In the genomic region with DNA sequence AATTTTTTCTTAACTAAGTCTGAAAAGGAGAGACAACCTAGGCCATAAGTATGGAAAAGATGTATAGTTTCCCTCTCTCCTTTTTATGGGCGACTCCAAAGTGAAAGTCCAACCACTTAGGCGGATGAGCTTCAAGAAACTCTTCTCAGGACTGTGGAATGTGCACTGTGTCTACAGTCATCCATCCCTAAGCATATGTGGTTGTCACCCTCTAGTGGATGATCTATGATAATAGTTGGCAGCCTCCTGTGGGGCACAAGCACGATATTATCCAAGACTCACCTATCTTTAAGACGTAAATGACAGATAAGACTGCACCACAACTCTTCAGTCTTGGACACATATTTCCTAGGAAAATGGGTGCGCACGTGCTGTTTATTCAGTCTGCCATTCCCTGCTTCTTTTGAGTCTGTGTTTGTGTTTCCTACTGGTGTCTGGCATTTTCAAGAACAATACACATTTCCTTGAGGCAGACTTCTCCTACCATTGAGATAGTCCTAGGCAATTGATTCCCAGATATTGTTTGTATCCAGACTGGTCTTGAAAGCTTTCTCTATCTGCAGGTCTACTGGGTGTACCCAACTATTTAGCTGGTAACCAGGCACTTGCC, we compare ENCODE assay signal across 8 cellular contexts.
DNase-seq lines count a peak whose midpoint lies in the region; ATAC-seq and TF ChIP-seq lines count a peak whose summit lies in the region.

No MANE protein-coding gene starts in this region.

- WGBS in heart right ventricle, 2 donors: 3 to 9% methylated on average over 6 of the region's 6 CpGs

- POLR2A ChIA-PET in activated CD8-positive, alpha-beta T cell treated with anti-CD3 and anti-CD28 coated beads for 36 hours (lab: Charles Lee): no interaction called here

- H3K4me1 Mint-ChIP-seq in activated T-cell treated with anti-CD3 and anti-CD28 coated beads, Interleukin-2, amount 50 U/mL, for 72 hours (ENCODE audit: low read depth): no peaks in the 10 kb centered on the region
- H3K4me1 Mint-ChIP-seq in activated CD8-positive, alpha-beta T cell treated with anti-CD3 and anti-CD28 coated beads for 36 hours (ENCODE audit: low read depth): peaks cover 11% of the 10 kb centered on the region

- no peaks in the 10 kb centered on the region for H3K36me3 ChIP-seq in heart right ventricle

- peaks cover 0 to 38% (median 27%) of the 10 kb centered on the region in 9 donors for H3K4me1 ChIP-seq in heart right ventricle

- DNase-seq in activated T-cell treated with anti-CD3 and anti-CD28 coated beads, Interleukin-2, amount 50 U/mL, for 72 hours: peak in 1 of 2 donors; percentile 11
- no peak for DNase-seq in activated T-cell treated with anti-CD3 and anti-CD28 coated beads, Interleukin-2, amount 50 U/mL, for 1 hour
- DNase-seq in NCI-H187 treated with DMSO at 0.1 percent for 48 hours (lab: John Stamatoyannopoulos, UW) (peak; percentile 18), heart right ventricle (peak in 1 of 2 donors; percentile 68), retina (peak; percentile 39)
- peak; percentile 21 for DNase-seq in activated CD8-positive, alpha-beta T cell treated with anti-CD3 and anti-CD28 coated beads for 36 hours

- peak overlapping the region; percentile 87 to 99 (median 96) for H3K27ac ChIP-seq in heart right ventricle

- ATAC-seq in activated T-cell treated with anti-CD3 and anti-CD28 coated beads, Interleukin-2, amount 50 U/mL, for 72 hours (replicated peaks in 1 of 2): peak; percentile 68 to 73
- ATAC-seq in HG02642 (IDR thresholded peaks at IDR 0.05; ENCODE audit: poor library complexity, unreplicated experiment) (peak; percentile 77), heart right ventricle (peak; percentile 63 to 77 (median 72)), HG02840 (IDR thresholded peaks at IDR 0.05; ENCODE audit: low FRiP score, unreplicated experiment) (no peak)
- peak; percentile 80 for ATAC-seq in activated CD8-positive, alpha-beta T cell treated with anti-CD3 and anti-CD28 coated beads for 36 hours

- H3K4me3 ChIP-seq in heart right ventricle: peak overlapping the region in 9 of 10 donors; percentile 19 to 74 (median 57)

- peaks cover 14% of the 10 kb centered on the region for H3K27me3 Mint-ChIP-seq in activated T-cell treated with anti-CD3 and anti-CD28 coated beads, Interleukin-2, amount 50 U/mL, for 72 hours (ENCODE audit: low read depth)
- peaks cover 37% of the 10 kb centered on the region for H3K27me3 Mint-ChIP-seq in activated CD8-positive, alpha-beta T cell treated with anti-CD3 and anti-CD28 coated beads for 36 hours

- H3K4me3 Mint-ChIP-seq in activated T-cell treated with anti-CD3 and anti-CD28 coated beads, Interleukin-2, amount 50 U/mL, for 72 hours: no peak overlapping the region
- no peak overlapping the region for H3K4me3 Mint-ChIP-seq in activated CD8-positive, alpha-beta T cell treated with anti-CD3 and anti-CD28 coated beads for 36 hours

- no peaks in the 10 kb centered on the region for H3K9me3 Mint-ChIP-seq in activated T-cell treated with anti-CD3 and anti-CD28 coated beads, Interleukin-2, amount 50 U/mL, for 72 hours
- no peaks in the 10 kb centered on the region for H3K9me3 Mint-ChIP-seq in activated CD8-positive, alpha-beta T cell treated with anti-CD3 and anti-CD28 coated beads for 36 hours

- intact Hi-C loops in activated CD8-positive, alpha-beta T cell treated with anti-CD3 and anti-CD28 coated beads for 36 hours (cut with micrococcal nuclease): loop anchor here (5.0 kb wide), 2 partner anchors 396 to 666 kb away; a partner anchor contains a TSS
- intact Hi-C loops in heart right ventricle (cut with DNase I): loop anchor here (2.0 to 10.0 kb wide), 19 partner anchors 48 to 666 kb away; a partner anchor contains a TSS

- CTCF ChIA-PET in activated CD8-positive, alpha-beta T cell treated with anti-CD3 and anti-CD28 coated beads for 36 hours (lab: Charles Lee): interaction anchor here (0.7 to 1.4 kb wide), 6 partner anchors 224 to 607 kb away, joined by 3 to 5 read pairs (median 3); no protein-coding TSS in a partner anchor

- H3K9me3 ChIP-seq in heart right ventricle: no peaks in the 10 kb centered on the region

- no peak overlapping the region for H3K27ac Mint-ChIP-seq in activated T-cell treated with anti-CD3 and anti-CD28 coated beads, Interleukin-2, amount 50 U/mL, for 72 hours
- H3K27ac Mint-ChIP-seq in activated CD8-positive, alpha-beta T cell treated with anti-CD3 and anti-CD28 coated beads for 36 hours: no peak overlapping the region

- no peaks in the 10 kb centered on the region for H3K36me3 Mint-ChIP-seq in activated T-cell treated with anti-CD3 and anti-CD28 coated beads, Interleukin-2, amount 50 U/mL, for 72 hours (ENCODE audit: insufficient read depth in 2 of 2)
- H3K36me3 Mint-ChIP-seq in activated CD8-positive, alpha-beta T cell treated with anti-CD3 and anti-CD28 coated beads for 36 hours (ENCODE audit: low read depth): no peaks in the 10 kb centered on the region

- peaks cover 0 to 47% (median 0%) of the 10 kb centered on the region in 7 donors for H3K27me3 ChIP-seq in heart right ventricle

- peak; percentile 60 for TF ChIP-seq CTCF in activated CD8-positive, alpha-beta T cell treated with anti-CD3 and anti-CD28 coated beads for 36 hours (IDR thresholded peaks at IDR 0.05)
- peak; percentile 56 to 87 (median 82) for TF ChIP-seq CTCF in heart right ventricle (IDR thresholded peaks at IDR 0.05)
